In genomic region chrX:11908371-11908770, GRCh38 we compare ENCODE assay signal across 8 cellular contexts.
DNase-seq lines count a peak whose midpoint lies in the region; ATAC-seq and TF ChIP-seq lines count a peak whose summit lies in the region.

No MANE protein-coding gene starts in this region.

- H3K9me3 Mint-ChIP-seq in stimulated activated effector memory CD8-positive, alpha-beta T cell treated with anti-CD3 and anti-CD28 coated beads, Interleukin-12 subunit alpha, Interleukin-12 subunit beta, amount 100 ng/mL, for 72 hours: peaks cover 10% of the 10 kb centered on the region
- H3K9me3 Mint-ChIP-seq in activated T-helper 1 cell treated with anti-CD3 and anti-CD28 coated beads, Interleukin-12 subunit alpha, Interleukin-12 subunit beta, Interleukin-2, Interleukin-4 antibody, amounts not matched to agents 30 ng/mL and 10 ng/mL and 1 ng/mL, durations not matched to agents 14 hours and 24 hours and 36 hours: no peaks in the 10 kb centered on the region

- H3K36me3 Mint-ChIP-seq in stimulated activated effector memory CD8-positive, alpha-beta T cell treated with anti-CD3 and anti-CD28 coated beads, Interleukin-12 subunit alpha, Interleukin-12 subunit beta, amount 100 ng/mL, for 72 hours: no peaks in the 10 kb centered on the region
- H3K36me3 Mint-ChIP-seq in activated T-helper 1 cell treated with anti-CD3 and anti-CD28 coated beads, Interleukin-12 subunit alpha, Interleukin-12 subunit beta, Interleukin-2, Interleukin-4 antibody, amounts not matched to agents 30 ng/mL and 10 ng/mL and 1 ng/mL, durations not matched to agents 14 hours and 24 hours and 36 hours (ENCODE audit: low read depth): no peaks in the 10 kb centered on the region

- intact Hi-C loops in activated T-helper 1 cell treated with anti-CD3 and anti-CD28 coated beads, Interleukin-12 subunit alpha, Interleukin-12 subunit beta, Interleukin-2, Interleukin-4 antibody, amounts not matched to agents 30 ng/mL and 10 ng/mL and 1 ng/mL, durations not matched to agents 14 hours and 24 hours and 36 hours (cut with micrococcal nuclease): loop anchor here (1.0 to 10.0 kb wide), 5 partner anchors 84 to 375 kb away; no protein-coding TSS in a partner anchor

- ATAC-seq in HG02763 (IDR thresholded peaks at IDR 0.05; ENCODE audit: unreplicated experiment): peak; percentile 72
- ATAC-seq in stimulated activated effector memory CD8-positive, alpha-beta T cell treated with anti-CD3 and anti-CD28 coated beads, Interleukin-12 subunit alpha, Interleukin-12 subunit beta, amount 100 ng/mL, for 72 hours: peak; percentile 76

- H3K27me3 Mint-ChIP-seq in activated T-helper 1 cell treated with anti-CD3 and anti-CD28 coated beads, Interleukin-12 subunit alpha, Interleukin-12 subunit beta, Interleukin-2, Interleukin-4 antibody, amounts not matched to agents 30 ng/mL and 10 ng/mL and 1 ng/mL, durations not matched to agents 14 hours and 24 hours and 36 hours (ENCODE audit: insufficient read depth): no peaks in the 10 kb centered on the region

- peak; percentile 11 for DNase-seq in 8988T
- peak; percentile 4 for DNase-seq in GM12864 (ENCODE audit: low read depth)
- peak; percentile 39 for DNase-seq in NCI-H748 treated with DMSO at 0.1 percent for 48 hours (lab: John Stamatoyannopoulos, UW)
- DNase-seq in cardiac fibroblast (ENCODE audit: low read depth in 2 of 2): peak; percentile 45 to 51
- no peak for DNase-seq in stimulated activated effector memory CD8-positive, alpha-beta T cell treated with anti-CD3 and anti-CD28 coated beads, Interleukin-12 subunit alpha, Interleukin-12 subunit beta, amount 100 ng/mL, for 72 hours (ENCODE audit: low spot score in 2 of 2)
- no peak for DNase-seq in Ammon's horn (ENCODE audit: low spot score)
- no peak for DNase-seq in activated T-helper 1 cell treated with anti-CD3 and anti-CD28 coated beads, Interleukin-12 subunit alpha, Interleukin-12 subunit beta, Interleukin-2, Interleukin-4 antibody, amounts not matched to agents 30 ng/mL and 10 ng/mL and 1 ng/mL, durations not matched to agents 14 hours and 24 hours and 36 hours (ENCODE audit: low spot score)

- peak; percentile 36 for TF ChIP-seq CTCF in GM12864 (IDR thresholded peaks at IDR 0.05; ENCODE audit: low read depth, low read length, missing control alignments)
- TF ChIP-seq CTCF in cardiac fibroblast (IDR thresholded peaks at IDR 0.05; ENCODE audit: low read depth, low read length): peak; percentile 46

- H3K27ac Mint-ChIP-seq in stimulated activated effector memory CD8-positive, alpha-beta T cell treated with anti-CD3 and anti-CD28 coated beads, Interleukin-12 subunit alpha, Interleukin-12 subunit beta, amount 100 ng/mL, for 72 hours: no peak overlapping the region
- no peak overlapping the region for H3K27ac Mint-ChIP-seq in activated T-helper 1 cell treated with anti-CD3 and anti-CD28 coated beads, Interleukin-12 subunit alpha, Interleukin-12 subunit beta, Interleukin-2, Interleukin-4 antibody, amounts not matched to agents 30 ng/mL and 10 ng/mL and 1 ng/mL, durations not matched to agents 14 hours and 24 hours and 36 hours

- no peak overlapping the region for H3K4me3 ChIP-seq in GM12864 (ENCODE audit: low read depth, low read length)
- H3K4me3 ChIP-seq in cardiac fibroblast (replicated peaks in 1 of 2; ENCODE audit: low read depth in 2 of 2, low read length in 2 of 2): no peak overlapping the region

- H3K4me3 Mint-ChIP-seq in stimulated activated effector memory CD8-positive, alpha-beta T cell treated with anti-CD3 and anti-CD28 coated beads, Interleukin-12 subunit alpha, Interleukin-12 subunit beta, amount 100 ng/mL, for 72 hours: no peak overlapping the region
- no peak overlapping the region for H3K4me3 Mint-ChIP-seq in activated T-helper 1 cell treated with anti-CD3 and anti-CD28 coated beads, Interleukin-12 subunit alpha, Interleukin-12 subunit beta, Interleukin-2, Interleukin-4 antibody, amounts not matched to agents 30 ng/mL and 10 ng/mL and 1 ng/mL, durations not matched to agents 14 hours and 24 hours and 36 hours

- no peaks in the 10 kb centered on the region for H3K4me1 Mint-ChIP-seq in stimulated activated effector memory CD8-positive, alpha-beta T cell treated with anti-CD3 and anti-CD28 coated beads, Interleukin-12 subunit alpha, Interleukin-12 subunit beta, amount 100 ng/mL, for 72 hours
- peaks cover 4% of the 10 kb centered on the region for H3K4me1 Mint-ChIP-seq in activated T-helper 1 cell treated with anti-CD3 and anti-CD28 coated beads, Interleukin-12 subunit alpha, Interleukin-12 subunit beta, Interleukin-2, Interleukin-4 antibody, amounts not matched to agents 30 ng/mL and 10 ng/mL and 1 ng/mL, durations not matched to agents 14 hours and 24 hours and 36 hours (ENCODE audit: low read depth)

Comparison
In these comparisons a context has a peak if more than half of its experiments do, and no peak if none do; other contexts are left out.
1. DNase-seq: peak in 8988T (single experiment), GM12864 (single experiment), NCI-H748 treated with DMSO at 0.1 percent for 48 hours (single experiment) and cardiac fibroblast (2 of 2); none in stimulated activated effector memory CD8-positive, alpha-beta T cell treated with anti-CD3 and anti-CD28 coated beads, Interleukin-12 subunit alpha, Interleukin-12 subunit beta, amount 100 ng/mL, for 72 hours (0 of 2), Ammon's horn (single experiment) and activated T-helper 1 cell treated with anti-CD3 and anti-CD28 coated beads, Interleukin-12 subunit alpha, Interleukin-12 subunit beta, Interleukin-2, Interleukin-4 antibody, amounts not matched to agents 30 ng/mL and 10 ng/mL and 1 ng/mL, durations not matched to agents 14 hours and 24 hours and 36 hours (single experiment).